In genomic region chr1:155978325-155978972, GRCh38 we compare ENCODE assay signal across 8 cellular contexts. TPM values are rescaled to one million over a fixed set of nuclear protein-coding genes. Genes with fewer than 3 reads are reported as not detected.
DNase-seq lines count a peak whose midpoint lies in the region; ATAC-seq and TF ChIP-seq lines count a peak whose summit lies in the region.

TSS of gene ARHGEF2 (minus strand) at chr1:155978547. CDS start at chr1:155978427, 120 bp downstream.

- peak within 1 kb of the TSS; percentile 95 for H3K4me3 Mint-ChIP-seq in chondrocyte (ENCODE audit: unreplicated experiment)

- no peaks in the 10 kb centered on the region for H3K9me3 Mint-ChIP-seq in chondrocyte (ENCODE audit: low read depth)

- H3K27me3 Mint-ChIP-seq in chondrocyte (ENCODE audit: low read depth), result no peaks in the 10 kb centered on the region

- H3K27ac Mint-ChIP-seq in chondrocyte (ENCODE audit: unreplicated experiment), result peak within 1 kb of the TSS; percentile 100

- TF ChIP-seq CTCF in chondrocyte (IDR thresholded peaks at IDR 0.05), result peak; percentile 66

- peak; percentile 35 for ATAC-seq in HG02763 (IDR thresholded peaks at IDR 0.05; ENCODE audit: unreplicated experiment)

- peaks cover 2% of the 10 kb centered on the region for H3K36me3 Mint-ChIP-seq in chondrocyte (ENCODE audit: low read depth)

- DNase-seq in GM03348 (ENCODE audit: low spot score), result peak; percentile 83
- peak; percentile 44 for DNase-seq in NCI-H2196 (lab: John Stamatoyannopoulos, UW; ENCODE audit: unreplicated experiment)
- peak; percentile 65 to 75 for DNase-seq in activated CD4-positive, alpha-beta T cell treated with anti-CD3 and anti-CD28 coated beads for 24 hours (ENCODE audit: low read depth in 2 of 2)
- DNase-seq in chondrocyte (ENCODE audit: low spot score), result no peak
- DNase-seq in left kidney (ENCODE audit: low read depth, low spot score), result peak; percentile 92
- DNase-seq in stimulated activated CD4-positive, alpha-beta T cell treated with anti-CD3 and anti-CD28 coated beads, Interleukin-1b, Interleukin-23, amount 100 ng/mL, for 48 hours, result peak; percentile 82
- DNase-seq in middle frontal gyrus (ENCODE audit: extremely low spot score, low spot score), result no peak

- peaks cover 89% of the 10 kb centered on the region for H3K4me1 Mint-ChIP-seq in chondrocyte (ENCODE audit: low read depth)

RNA-seq across cellular contexts. Expression of gene ARHGEF2, which starts in this region (rescaled TPM):
- 50.0 to 214 TPM (median 203 TPM) in 3 replicates for total RNA-seq in chondrocyte

Comparison
In these comparisons a context has a peak if more than half of its experiments do, and no peak if none do; other contexts are left out.
1. DNase-seq: peak in GM03348 (single experiment), NCI-H2196 (single experiment), activated CD4-positive, alpha-beta T cell treated with anti-CD3 and anti-CD28 coated beads for 24 hours (2 of 2), left kidney (single experiment) and stimulated activated CD4-positive, alpha-beta T cell treated with anti-CD3 and anti-CD28 coated beads, Interleukin-1b, Interleukin-23, amount 100 ng/mL, for 48 hours (single experiment); none in chondrocyte (single experiment) and middle frontal gyrus (single experiment).